ENCODE assay signal across 8 cellular contexts in genomic region chr11:85647604-85648299, GRCh38. TPM values are rescaled to one million over a fixed set of nuclear protein-coding genes. Genes with fewer than 3 reads are reported as not detected.
DNase-seq lines count a peak whose midpoint lies in the region; ATAC-seq, FAIRE-seq and TF ChIP-seq lines count a peak whose summit lies in the region.

TSS of gene TMEM126A (plus strand) at chr11:85647967. CDS start at chr11:85650256, 2,289 bp downstream.

- H3K4me2 ChIP-seq in fibroblast of lung (ENCODE audit: extremely low read depth, insufficient read depth, low read length), result peak within 1 kb of the TSS; percentile 92

- peak; percentile 98 for FAIRE-seq in H54 (lab: Jason Lieb, UNC)

- TF ChIP-seq POLR2A in H54 (IDR thresholded peaks at IDR 0.05; ENCODE audit: low read depth, low read length), result peak; percentile 86

- peak within 1 kb of the TSS; percentile 92 for H3K27ac Mint-ChIP-seq in activated T-helper 2 cell treated with anti-CD3 and anti-CD28 coated beads, Interferon-gamma antibody, Interleukin-2, Interleukin-4, amounts not matched to agents 10 μg/mL and 5 μg/mL and 100 μg/mL, durations not matched to agents 14 hours and 24 hours and 36 hours
- H3K27ac Mint-ChIP-seq in naive B cell, result peak within 1 kb of the TSS; percentile 94 to 98 (median 96)
- peak within 1 kb of the TSS; percentile 89 for H3K27ac Mint-ChIP-seq in stimulated activated memory B cell treated with anti-CD40 and anti-IgM and Interleukin-4, amounts not matched to agents 10 μg/mL and 1 μg/mL and 100 μg/mL, for 72 hours

- H3K79me2 ChIP-seq in fibroblast of lung (ENCODE audit: control insufficient read depth, insufficient read depth, low read length), result peaks cover 15% of the 10 kb centered on the region

- peaks cover 19% of the 10 kb centered on the region for H3K4me1 Mint-ChIP-seq in activated T-helper 2 cell treated with anti-CD3 and anti-CD28 coated beads, Interferon-gamma antibody, Interleukin-2, Interleukin-4, amounts not matched to agents 10 μg/mL and 5 μg/mL and 100 μg/mL, durations not matched to agents 14 hours and 24 hours and 36 hours (ENCODE audit: low read depth)
- H3K4me1 Mint-ChIP-seq in naive B cell, result peaks cover 10 to 35% (median 14%) of the 10 kb centered on the region in 3 donors
- no peaks in the 10 kb centered on the region for H3K4me1 Mint-ChIP-seq in stimulated activated memory B cell treated with anti-CD40 and anti-IgM and Interleukin-4, amounts not matched to agents 10 μg/mL and 1 μg/mL and 100 μg/mL, for 72 hours

- TF ChIP-seq CTCF in RWPE2 (IDR thresholded peaks at IDR 0.05; ENCODE audit: poor library complexity, severe bottlenecking) (no peak), fibroblast of lung (conservative IDR thresholded peaks at IDR 0.05 in 1 of 2, IDR thresholded peaks at IDR 0.05 in 1 of 2; ENCODE audit: low read depth in 1 of 2, low read length in 2 of 2) (no peak)

- no peaks in the 10 kb centered on the region for H3K27me3 ChIP-seq in RWPE2 (ENCODE audit: insufficient read depth, poor library complexity, severe bottlenecking)
- no peaks in the 10 kb centered on the region for H3K27me3 ChIP-seq in fibroblast of lung (ENCODE audit: control insufficient read depth, insufficient read depth, low read length)

- H2AFZ ChIP-seq in fibroblast of lung (ENCODE audit: low read length), result peak within 1 kb of the TSS; percentile 98

- peak; percentile 96 for ATAC-seq in RWPE2 (ENCODE audit: low read depth)
- ATAC-seq in naive B cell (ENCODE audit: low read depth in 2 of 2), result peak; percentile 99
- peak; percentile 99 for ATAC-seq in stimulated activated memory B cell treated with anti-CD40 and anti-IgM and Interleukin-4, amounts not matched to agents 10 μg/mL and 1 μg/mL and 100 μg/mL, for 72 hours

- H3K4me1 ChIP-seq in RWPE2 (ENCODE audit: insufficient read depth, poor library complexity, severe bottlenecking), result peaks cover 2% of the 10 kb centered on the region
- H3K4me1 ChIP-seq in fibroblast of lung (ENCODE audit: control insufficient read depth, extremely low read depth, insufficient read depth, low read length), result peaks cover 4% of the 10 kb centered on the region

- H3K27ac ChIP-seq in RWPE2 (ENCODE audit: poor library complexity, severe bottlenecking) (peak within 1 kb of the TSS; percentile 39), fibroblast of lung (ENCODE audit: insufficient read depth, low read length) (peak within 1 kb of the TSS; percentile 84)

- DNase-seq in EH (ENCODE audit: low read depth) (peak; percentile 84), H54 (ENCODE audit: insufficient read length, low spot score) (peak; percentile 89), LoVo (ENCODE audit: low spot score) (peak; percentile 90), RWPE2 (ENCODE audit: low spot score) (peak; percentile 79), fibroblast of lung (ENCODE audit: low read depth in 2 of 2) (peak; percentile 78 to 85), naive B cell (peak; percentile 87)
- DNase-seq in activated T-helper 2 cell treated with anti-CD3 and anti-CD28 coated beads, Interferon-gamma antibody, Interleukin-2, Interleukin-4, amounts not matched to agents 10 μg/mL and 5 μg/mL and 100 μg/mL, durations not matched to agents 14 hours and 24 hours and 36 hours (ENCODE audit: low spot score), result peak; percentile 86

- peak within 1 kb of the TSS; percentile 78 for H3K9ac ChIP-seq in fibroblast of lung (ENCODE audit: insufficient read depth, low read length)

- peaks cover 18% of the 10 kb centered on the region for H3K36me3 Mint-ChIP-seq in activated T-helper 2 cell treated with anti-CD3 and anti-CD28 coated beads, Interferon-gamma antibody, Interleukin-2, Interleukin-4, amounts not matched to agents 10 μg/mL and 5 μg/mL and 100 μg/mL, durations not matched to agents 14 hours and 24 hours and 36 hours (ENCODE audit: low read depth)
- H3K36me3 Mint-ChIP-seq in naive B cell, result no peaks in the 10 kb centered on the region
- peaks cover 16% of the 10 kb centered on the region for H3K36me3 Mint-ChIP-seq in stimulated activated memory B cell treated with anti-CD40 and anti-IgM and Interleukin-4, amounts not matched to agents 10 μg/mL and 1 μg/mL and 100 μg/mL, for 72 hours

- H3K36me3 ChIP-seq in RWPE2 (ENCODE audit: low read depth) (peaks cover 15% of the 10 kb centered on the region), fibroblast of lung (ENCODE audit: control insufficient read depth, insufficient read depth, low read length) (no peaks in the 10 kb centered on the region)

- peaks cover 16% of the 10 kb centered on the region for H3K27me3 Mint-ChIP-seq in activated T-helper 2 cell treated with anti-CD3 and anti-CD28 coated beads, Interferon-gamma antibody, Interleukin-2, Interleukin-4, amounts not matched to agents 10 μg/mL and 5 μg/mL and 100 μg/mL, durations not matched to agents 14 hours and 24 hours and 36 hours (ENCODE audit: low read depth)
- H3K27me3 Mint-ChIP-seq in naive B cell, result peaks cover 16 to 23% (median 21%) of the 10 kb centered on the region in 3 donors
- H3K27me3 Mint-ChIP-seq in stimulated activated memory B cell treated with anti-CD40 and anti-IgM and Interleukin-4, amounts not matched to agents 10 μg/mL and 1 μg/mL and 100 μg/mL, for 72 hours, result peaks cover 7% of the 10 kb centered on the region

- no peaks in the 10 kb centered on the region for H3K9me3 Mint-ChIP-seq in activated T-helper 2 cell treated with anti-CD3 and anti-CD28 coated beads, Interferon-gamma antibody, Interleukin-2, Interleukin-4, amounts not matched to agents 10 μg/mL and 5 μg/mL and 100 μg/mL, durations not matched to agents 14 hours and 24 hours and 36 hours
- no peaks in the 10 kb centered on the region for H3K9me3 Mint-ChIP-seq in naive B cell
- no peaks in the 10 kb centered on the region for H3K9me3 Mint-ChIP-seq in stimulated activated memory B cell treated with anti-CD40 and anti-IgM and Interleukin-4, amounts not matched to agents 10 μg/mL and 1 μg/mL and 100 μg/mL, for 72 hours

- no peaks in the 10 kb centered on the region for H4K20me1 ChIP-seq in fibroblast of lung (ENCODE audit: control insufficient read depth, extremely low read depth, insufficient read depth, low read length)

- H3K4me3 Mint-ChIP-seq in activated T-helper 2 cell treated with anti-CD3 and anti-CD28 coated beads, Interferon-gamma antibody, Interleukin-2, Interleukin-4, amounts not matched to agents 10 μg/mL and 5 μg/mL and 100 μg/mL, durations not matched to agents 14 hours and 24 hours and 36 hours (ENCODE audit: low read depth), result peak within 1 kb of the TSS; percentile 95
- H3K4me3 Mint-ChIP-seq in naive B cell, result peak within 1 kb of the TSS; percentile 90 to 100 (median 98)
- peak within 1 kb of the TSS; percentile 90 for H3K4me3 Mint-ChIP-seq in stimulated activated memory B cell treated with anti-CD40 and anti-IgM and Interleukin-4, amounts not matched to agents 10 μg/mL and 1 μg/mL and 100 μg/mL, for 72 hours

- intact Hi-C loops in activated T-helper 2 cell treated with anti-CD3 and anti-CD28 coated beads, Interferon-gamma antibody, Interleukin-2, Interleukin-4, amounts not matched to agents 10 μg/mL and 5 μg/mL and 100 μg/mL, durations not matched to agents 14 hours and 24 hours and 36 hours (cut with micrococcal nuclease), result loop anchor here (1.0 to 5.0 kb wide), 3 partner anchors 16 to 180 kb away; partner anchors contain the start of gene TMEM126B

- peak within 1 kb of the TSS; percentile 42 for H3K4me3 ChIP-seq in RWPE2 (ENCODE audit: severe bottlenecking)
- H3K4me3 ChIP-seq in fibroblast of lung (replicated peaks in 1 of 4; ENCODE audit: control extremely low read depth in 1 of 4, insufficient read depth in 1 of 4, low read depth in 3 of 4, low read length in 4 of 4), result peak within 1 kb of the TSS; percentile 61 to 96 (median 84)

- H3K9me3 ChIP-seq in RWPE2 (ENCODE audit: severe bottlenecking) (no peaks in the 10 kb centered on the region), fibroblast of lung (ENCODE audit: control insufficient read depth, insufficient read depth, low read depth, low read length) (no peaks in the 10 kb centered on the region)

RNA-seq across cellular contexts. Expression of gene TMEM126A, which starts in this region (rescaled TPM):
- 48.9 and 49.3 TPM in 2 replicates for total RNA-seq in activated T-helper 2 cell treated with anti-CD3 and anti-CD28 coated beads, Interferon-gamma antibody, Interleukin-2, Interleukin-4, amounts not matched to agents 10 μg/mL and 5 μg/mL and 100 μg/mL, durations not matched to agents 14 hours and 24 hours and 36 hours
- total RNA-seq in fibroblast of lung, result 36.0 and 36.7 TPM in 2 replicates
- polyA plus RNA-seq in fibroblast of lung (63.9 and 76.6 TPM in 2 replicates), naive B cell (ENCODE audit: low read depth in 6 of 6) (10 to 100 TPM; 35.8 to 74.6 (median 68.9) TPM)
- 68.7 and 71.2 TPM in 2 replicates for polyA plus RNA-seq in fibroblast of lung (2012)
- polyA minus RNA-seq in fibroblast of lung (ENCODE audit: low replicate concordance), result 15.1 and 22.4 TPM in 2 replicates

Comparison
In these comparisons a context has a peak if more than half of its experiments do, and no peak if none do; other contexts are left out.
1. Peak in every context shown above with its lines: DNase-seq, ATAC-seq, H3K4me3 ChIP-seq and H3K27ac ChIP-seq.